ENCODE assay signal across 12 cellular contexts in genomic region chr10:75600833-75601232, GRCh38.
"Had no signal": no experiment of that assay in that cellular context is flagged by ENCODE, and none has a peak within 500 bp of the region (broad histone marks: within the 10 kb centered on the region; RNA-seq: fewer than 3 reads in every experiment).

No MANE protein-coding gene starts in this region.

- H3K4me3 ChIP-seq: stomach, testis had no signal

- H3K9me3 ChIP-seq: stomach, testis had no signal

- H3K9me3 Mint-ChIP-seq: activated CD4-positive, alpha-beta T cell treated with anti-CD3 and anti-CD28 coated beads, Interleukin-2, amount 10 ng/mL, durations not matched to agents 24 days and 14 days; naive thymus-derived CD8-positive, alpha-beta T cell had no signal

- DNase-seq: activated CD4-positive, alpha-beta T cell treated with anti-CD3 and anti-CD28 coated beads, Interleukin-2, amount 10 ng/mL, durations not matched to agents 24 days and 14 days; activated gamma-delta T cell treated with Interleukin-2 at 50 U/mL for 16 hours; amniotic stem cell; caudate nucleus; left colon; mammary epithelial cell; naive thymus-derived CD8-positive, alpha-beta T cell; stimulated activated CD4-positive, alpha-beta T cell treated with anti-CD3 and anti-CD28 coated beads, Interleukin-12 subunit alpha, Interleukin-12 subunit beta, amount 100 ng/mL, for 4 hours; stimulated activated CD4-positive, alpha-beta T cell treated with anti-CD3 and anti-CD28 coated beads, Interleukin-2, amount 100 ng/mL, for 24 hours; stomach; testis had no signal

- H3K36me3 Mint-ChIP-seq: activated naive CD8-positive, alpha-beta T cell; naive thymus-derived CD8-positive, alpha-beta T cell had no signal

- H3K36me3 ChIP-seq: stomach had no signal

- H3K4me1 Mint-ChIP-seq: activated CD4-positive, alpha-beta T cell treated with anti-CD3 and anti-CD28 coated beads, Interleukin-2, amount 10 ng/mL, durations not matched to agents 24 days and 14 days; naive thymus-derived CD8-positive, alpha-beta T cell had no signal

- H3K4me1 ChIP-seq: testis had no signal

- H3K27ac ChIP-seq: testis had no signal

- H3K4me3 Mint-ChIP-seq: activated CD4-positive, alpha-beta T cell treated with anti-CD3 and anti-CD28 coated beads, Interleukin-2, amount 10 ng/mL, durations not matched to agents 24 days and 14 days; activated naive CD8-positive, alpha-beta T cell; naive thymus-derived CD8-positive, alpha-beta T cell had no signal

- H3K27ac Mint-ChIP-seq: activated CD4-positive, alpha-beta T cell treated with anti-CD3 and anti-CD28 coated beads, Interleukin-2, amount 10 ng/mL, durations not matched to agents 24 days and 14 days; activated naive CD8-positive, alpha-beta T cell; naive thymus-derived CD8-positive, alpha-beta T cell had no signal

- H3K27me3 ChIP-seq: stomach, testis had no signal
